Comparison of ENCODE assay signal across 20 cellular contexts in the genomic region with DNA sequence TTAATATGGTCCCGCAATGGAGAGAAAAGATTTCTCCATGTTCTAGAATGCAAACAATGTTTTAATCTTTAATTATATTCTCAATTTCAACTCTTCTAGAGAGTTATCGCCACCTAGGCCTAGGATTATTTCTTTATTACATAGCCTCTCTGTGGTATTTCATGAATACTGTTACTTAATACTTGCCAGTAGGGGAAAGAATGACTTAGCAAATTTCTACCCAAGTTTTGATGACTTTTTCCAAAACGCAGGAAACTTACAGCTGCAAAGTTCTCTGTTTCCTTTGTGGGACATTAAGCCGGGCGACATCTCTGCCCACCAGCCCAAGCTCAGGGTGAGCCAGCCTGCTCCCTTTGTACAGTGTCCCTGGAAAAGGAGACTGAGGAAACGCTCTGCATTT.
DNase-seq lines count a peak whose midpoint lies in the region; ATAC-seq, FAIRE-seq and TF ChIP-seq lines count a peak whose summit lies in the region.
"Had no signal": no experiment of that assay in that cellular context is flagged by ENCODE, and none has a peak within 500 bp of the region (broad histone marks: within the 10 kb centered on the region; RNA-seq: fewer than 3 reads in every experiment).

No MANE protein-coding gene starts in this region.

- peak overlapping the region; percentile 69 for H4K91ac ChIP-seq in IMR-90 (ENCODE audit: insufficient read depth, low read depth, low read length)

- H3K4me3 ChIP-seq in IMR-90 (ENCODE audit: insufficient read depth, low read depth, low read length), result no peak overlapping the region
- H3K4me3 ChIP-seq in keratinocyte (ENCODE audit: control insufficient read depth in 2 of 3, extremely low read depth in 1 of 3, insufficient read depth in 2 of 3, low read depth in 1 of 3, low read length in 3 of 3), result no peak overlapping the region
- H3K4me3 ChIP-seq: ovary, uterus had no signal

- H4K8ac ChIP-seq in IMR-90 (ENCODE audit: low read depth in 2 of 2, low read length in 2 of 2), result peak overlapping the region in 1 of 2 experiments; percentile 92; a peak in 3 of 4 replicates

- H4K5ac ChIP-seq in IMR-90 (ENCODE audit: low read depth, low read length), result peak overlapping the region; percentile 95

- H3K9me1 ChIP-seq in IMR-90 (ENCODE audit: insufficient read depth, low read length), result peaks cover 22% of the 10 kb centered on the region
- no peaks in the 10 kb centered on the region for H3K9me1 ChIP-seq in keratinocyte (ENCODE audit: control insufficient read depth, extremely low read depth, insufficient read depth, low read length)

- peak overlapping the region; percentile 93 for H3K23ac ChIP-seq in IMR-90 (ENCODE audit: low read depth, low read length)

- H3K79me1 ChIP-seq in IMR-90 (ENCODE audit: low read depth in 1 of 2, low read length in 2 of 2), result peaks cover 26 to 67% of the 10 kb centered on the region in 2 experiments

- POLR2A ChIA-PET in IMR-90 (lab: Charles Lee; ENCODE audit: unreplicated experiment), result no interaction called here

- peak overlapping the region; percentile 49; the same call in 1 of the 2 replicates for H2AK5ac ChIP-seq in IMR-90 (ENCODE audit: low read depth, low read length)

- H4K20me1 ChIP-seq in IMR-90 (ENCODE audit: insufficient read depth, low read length), result 0 out of 2 replicates have a peak, but pooled peaks cover 9% of the 10 kb centered on the region
- no peaks in the 10 kb centered on the region for H4K20me1 ChIP-seq in keratinocyte (ENCODE audit: control insufficient read depth, extremely low read depth, insufficient read depth, low read length)

- H3K14ac ChIP-seq in IMR-90 (replicated peaks; ENCODE audit: low read depth, low read length), result peak overlapping the region; percentile 94

- H3K9me3 ChIP-seq in IMR-90 (ENCODE audit: control insufficient read depth, insufficient read depth, low read length) (peaks cover 4% of the 10 kb centered on the region), keratinocyte (ENCODE audit: control insufficient read depth, low read depth, low read length) (no peaks in the 10 kb centered on the region)
- H3K9me3 ChIP-seq: ovary, uterus had no signal

- H3K27me3 ChIP-seq in IMR-90 (ENCODE audit: control insufficient read depth, insufficient read depth, low read length) (no peaks in the 10 kb centered on the region), keratinocyte (ENCODE audit: control insufficient read depth, extremely low read depth, insufficient read depth, low read length) (no peaks in the 10 kb centered on the region)
- H3K27me3 ChIP-seq: ovary, uterus had no signal

- no peaks in the 10 kb centered on the region for H3K27me3 Mint-ChIP-seq in brain
- H3K27me3 Mint-ChIP-seq: B cell, T-helper 17 cell had no signal

- no peak overlapping the region for H2AFZ ChIP-seq in IMR-90 (replicated peaks; ENCODE audit: low read length, poor library complexity)
- no peak overlapping the region for H2AFZ ChIP-seq in keratinocyte (ENCODE audit: control insufficient read depth, low read length)

- H3K79me2 ChIP-seq in keratinocyte (ENCODE audit: control insufficient read depth, insufficient read depth, low read length), result peaks cover 15% of the 10 kb centered on the region

- DNase-seq in AG20443 (ENCODE audit: low spot score) (peak; percentile 27), IMR-90 (peak; percentile 40), keratinocyte (ENCODE audit: low read depth, low spot score) (no peak), NCI-H1694 (lab: John Stamatoyannopoulos, UW) (no peak)
- DNase-seq in activated CD4-positive, alpha-beta T cell treated with anti-CD3 and anti-CD28 coated beads for 4 hours, result no peak
- DNase-seq: activated CD4-positive, CD25-positive, alpha-beta regulatory T cell treated with anti-CD3 and anti-CD28 coated beads, Interleukin-2, amount 50 U/mL, for 72 hours; activated CD8-positive, alpha-beta memory T cell treated with anti-CD3 and anti-CD28 coated beads, Interleukin-2, amount 10 ng/mL, durations not matched to agents 7 days and 5 days; activated effector memory CD4-positive, alpha-beta T cell treated with anti-CD3 and anti-CD28 coated beads, Interleukin-2, amount 50 U/mL, for 16 hours; aorta; MV-4-11; ovary; stimulated activated naive CD8-positive, alpha-beta T cell treated with anti-CD3 and anti-CD28 coated beads, Interleukin-15, Interleukin-2, amounts not matched to agents 100 U/mL and 50 U/mL, for 24 hours; T-helper 17 cell; uterus had no signal

- TF ChIP-seq POLR2A in IMR-90 (IDR thresholded peaks at IDR 0.05; ENCODE audit: low read depth, low read length), result no peak

- BruUV-seq in IMR-90 (replicated peaks; lab: Mats Ljungman, UMichigan), result no TSS peak

- CTCF ChIA-PET in IMR-90 (lab: Yijun Ruan, JAX), result interaction anchor here (0.7 kb wide), 1 partner anchor 128 kb away, joined by 3 read pairs; no protein-coding TSS in a partner anchor

- H2BK5ac ChIP-seq in IMR-90 (ENCODE audit: low read depth, low read length, poor library complexity, severe bottlenecking), result peak overlapping the region; percentile 78

- H3K4ac ChIP-seq in IMR-90 (ENCODE audit: low read depth, low read length), result peak overlapping the region; percentile 85

- peak overlapping the region; percentile 80 for H2BK20ac ChIP-seq in IMR-90 (ENCODE audit: low read depth, low read length)

- H3K4me3 Mint-ChIP-seq in brain, result peak overlapping the region in 1 of 5 experiments; percentile 38
- H3K4me3 Mint-ChIP-seq: B cell, T-helper 17 cell had no signal

- H2AK9ac ChIP-seq in IMR-90 (replicated peaks; ENCODE audit: low read depth, low read length, poor library complexity), result peak overlapping the region; percentile 73

- dilution Hi-C loops in IMR-90 (cut with HindIII; ENCODE audit: low sequenced_read_pairs, unreplicated experiment) (no loop called here), keratinocyte (cut with MboI; ENCODE audit: extremely low pct_ligation_motif_present, low sequenced_read_pairs) (no loop called here)

- peak overlapping the region; percentile 61; the same call in 1 of the 3 replicates for H2BK15ac ChIP-seq in IMR-90 (ENCODE audit: low read depth, low read length)

- H3K36me3 Mint-ChIP-seq in brain, result peaks cover 3% of the 10 kb centered on the region

- no peak for TF ChIP-seq RAD21 in IMR-90 (IDR thresholded peaks at IDR 0.05; ENCODE audit: low read length)

- intact Hi-C loops in IMR-90 (cut with micrococcal nuclease), result no loop called here

- H3K4me1 Mint-ChIP-seq in brain, result peaks cover 78% of the 10 kb centered on the region

- in situ Hi-C loops in IMR-90 (cut with MboI; ENCODE audit: low sequenced_read_pairs), result no loop called here

- H3K36me3 ChIP-seq in IMR-90 (ENCODE audit: control insufficient read depth, insufficient read depth, low read length) (no peaks in the 10 kb centered on the region), keratinocyte (ENCODE audit: control insufficient read depth in 2 of 2, extremely low read depth in 1 of 2, insufficient read depth in 2 of 2, low read length in 2 of 2) (no peaks in the 10 kb centered on the region)
- H3K36me3 ChIP-seq: ovary, uterus had no signal

- H3K27ac Mint-ChIP-seq in brain, result peak overlapping the region in 3 of 5 experiments; percentile 24 to 51 (median 29)
- H3K27ac Mint-ChIP-seq: B cell, T-helper 17 cell had no signal

- H2BK120ac ChIP-seq in IMR-90 (ENCODE audit: low read depth, low read length), result peak overlapping the region; percentile 92

- TF ChIP-seq CTCF in IMR-90 (conservative IDR thresholded peaks at IDR 0.05; ENCODE audit: low read depth, low read length) (peak; percentile 20; the same call in 1 of the 2 replicates), brain (conservative IDR thresholded peaks at IDR 0.05) (no peak), keratinocyte (optimal IDR thresholded peaks at IDR 0.05 in 1 of 3, IDR thresholded peaks at IDR 0.05 in 1 of 3, conservative IDR thresholded peaks at IDR 0.05 in 1 of 3; ENCODE audit: extremely low read depth in 1 of 3, insufficient read depth in 2 of 3, low read length in 3 of 3) (no peak)

- H3K4me2 ChIP-seq in IMR-90 (ENCODE audit: low read depth, low read length), result peak overlapping the region; percentile 60; the same call in 1 of the 2 replicates
- H3K4me2 ChIP-seq in keratinocyte (ENCODE audit: control insufficient read depth, extremely low read depth, insufficient read depth, low read depth, low read length), result peak overlapping the region; percentile 73

- H3K4me1 ChIP-seq in IMR-90 (ENCODE audit: control insufficient read depth, insufficient read depth, low read length), result peaks cover 12% of the 10 kb centered on the region
- peaks cover 49% of the 10 kb centered on the region for H3K4me1 ChIP-seq in keratinocyte (ENCODE audit: control insufficient read depth, extremely low read depth, insufficient read depth, low read length)
- H3K4me1 ChIP-seq: uterus had no signal

- no peak for FAIRE-seq in keratinocyte (lab: Jason Lieb, UNC)
- FAIRE-seq: colon, GM18507 had no signal

- peak overlapping the region; percentile 83; the same call in 1 of the 2 replicates for H3K27ac ChIP-seq in IMR-90 (ENCODE audit: insufficient read depth, low read length)
- peak overlapping the region; percentile 79 for H3K27ac ChIP-seq in keratinocyte (ENCODE audit: control insufficient read depth, insufficient read depth, low read length)
- H3K27ac ChIP-seq: ovary, uterus had no signal

- 0 out of 2 replicates have a peak overlapping the region, but pooled peaks have one; percentile 25 for H3K9ac ChIP-seq in IMR-90 (ENCODE audit: low read depth, low read length)
- peak overlapping the region; percentile 15 for H3K9ac ChIP-seq in keratinocyte (ENCODE audit: control insufficient read depth, extremely low read depth, insufficient read depth, low read length)

- peak overlapping the region; percentile 97 for H3K18ac ChIP-seq in IMR-90 (ENCODE audit: low read depth, low read length)

- ATAC-seq in IMR-90 (ENCODE audit: low read depth), result no peak
- ATAC-seq in HG03159 (IDR thresholded peaks at IDR 0.05; ENCODE audit: unreplicated experiment), result no peak
- ATAC-seq in GM21576 (IDR thresholded peaks at IDR 0.05; ENCODE audit: unreplicated experiment), result no peak
- ATAC-seq: activated CD8-positive, alpha-beta memory T cell treated with anti-CD3 and anti-CD28 coated beads, Interleukin-2, amount 10 ng/mL, durations not matched to agents 7 days and 5 days; stimulated activated naive CD8-positive, alpha-beta T cell treated with anti-CD3 and anti-CD28 coated beads, Interleukin-15, Interleukin-2, amounts not matched to agents 100 U/mL and 50 U/mL, for 24 hours; T-helper 17 cell had no signal

- H3K9me3 Mint-ChIP-seq in brain, result peaks cover 0 to 2% (median 0%) of the 10 kb centered on the region in 5 experiments

- WGBS in IMR-90 (ENCODE audit: extremely low coverage in 2 of 2, insufficient read length in 1 of 2), 2 experiments, result 66% methylated on average over 3 of the region's 6 CpGs; no CpG with 5 or more reads in 1 of the 2 experiments

- no peak overlapping the region; the same call in 1 of the 2 replicates for H3K56ac ChIP-seq in IMR-90 (ENCODE audit: extremely low read depth, insufficient read depth, low read length)

TF ChIP-seq in IMR-90, 13 proteins besides CTCF, POLR2A, EP300 and RAD21 (continues in another document):
- TF ChIP-seq FOS (IDR thresholded peaks at IDR 0.05; ENCODE audit: low read depth, low read length), result no peak
- no peak for TF ChIP-seq BHLHE40 (IDR thresholded peaks at IDR 0.05; ENCODE audit: low read depth, low read length)
- TF ChIP-seq MAZ (IDR thresholded peaks at IDR 0.05; ENCODE audit: borderline replicate concordance, low read depth, low read length), result no peak
- TF ChIP-seq CEBPB (IDR thresholded peaks at IDR 0.05; ENCODE audit: low read depth, low read length), result peak; percentile 14; the same call in 1 of the 2 replicates

Comparison
In these comparisons a context has a peak if more than half of its experiments do, and no peak if none do; other contexts are left out.
1. DNase-seq: peak in AG20443 (single experiment) and IMR-90 (single experiment); none in keratinocyte (single experiment), activated CD4-positive, alpha-beta T cell treated with anti-CD3 and anti-CD28 coated beads for 4 hours (0 of 2) and NCI-H1694 (single experiment).